ENCODE assay signal across 8 cellular contexts in genomic region chr12:49110191-49111155, GRCh38. TPM values are rescaled to one million over a fixed set of nuclear protein-coding genes. Genes with fewer than 3 reads are reported as not detected.
A peak's percentile ranks its signal among the peaks of the same experiment; 100 is the strongest.
DNase-seq lines count a peak whose midpoint lies in the region; ATAC-seq and TF ChIP-seq lines count a peak whose summit lies in the region.

LMBR1L (minus strand) TSS chr12:49110847; CDS start chr12:49110555, 292 bp downstream.

- peak; percentile 71 for TF ChIP-seq POLR2A in GM10847 (IDR thresholded peaks at IDR 0.05; ENCODE audit: extremely low read depth, insufficient read length)

- peak within 1 kb of the TSS; percentile 86 for H3K27ac ChIP-seq in temporal lobe (ENCODE audit: low read depth, low read length)

- peak; percentile 95 for DNase-seq in NCI-H1092 treated with DMSO at 0.1 percent for 48 hours (lab: John Stamatoyannopoulos, UW)
- peak; percentile 59 for DNase-seq in SKM-1 (lab: John Stamatoyannopoulos, UW; ENCODE audit: unreplicated experiment)
- DNase-seq in activated naive CD4-positive, alpha-beta T cell treated with anti-CD3 and anti-CD28 coated beads, Interleukin-2, amount 50 U/mL, for 72 hours (ENCODE audit: low spot score in 2 of 2), result peak; percentile 88 to 93
- DNase-seq in globus pallidus (ENCODE audit: low spot score), result peak; percentile 98
- DNase-seq in occipital lobe (lab: John Stamatoyannopoulos, UW), result peak; percentile 96

- H3K27ac Mint-ChIP-seq in activated naive CD4-positive, alpha-beta T cell treated with anti-CD3 and anti-CD28 coated beads, Interleukin-2, amount 50 U/mL, for 72 hours, result peak within 1 kb of the TSS; percentile 97 to 98

- H3K9me3 Mint-ChIP-seq in activated naive CD4-positive, alpha-beta T cell treated with anti-CD3 and anti-CD28 coated beads, Interleukin-2, amount 50 U/mL, for 72 hours, result no peaks in the 10 kb centered on the region

- H3K36me3 Mint-ChIP-seq in activated naive CD4-positive, alpha-beta T cell treated with anti-CD3 and anti-CD28 coated beads, Interleukin-2, amount 50 U/mL, for 72 hours, result peaks cover 5 to 7% of the 10 kb centered on the region in 2 donors

- ATAC-seq in HG02610 (IDR thresholded peaks at IDR 0.05; ENCODE audit: unreplicated experiment), result peak; percentile 98
- peak; percentile 99 to 100 for ATAC-seq in activated naive CD4-positive, alpha-beta T cell treated with anti-CD3 and anti-CD28 coated beads, Interleukin-2, amount 50 U/mL, for 72 hours

RNA-seq across cellular contexts. Expression of gene LMBR1L, which starts in this region (rescaled TPM):
- total RNA-seq in activated naive CD4-positive, alpha-beta T cell treated with anti-CD3 and anti-CD28 coated beads, Interleukin-2, amount 50 U/mL, for 72 hours, result 100 to 1,000 TPM in 1 of 2 donors, 10 to 100 TPM in 1; 64.0 to 134 TPM
- total RNA-seq in occipital lobe (90.8 TPM), temporal lobe (59.5 TPM)

Comparison
In these comparisons a context has a peak if more than half of its experiments do, and no peak if none do; other contexts are left out.
1. Peak in every context shown above with its lines: DNase-seq, ATAC-seq and H3K27ac ChIP-seq.